8 cellular contexts compared by ENCODE assay signal in the genomic region with DNA sequence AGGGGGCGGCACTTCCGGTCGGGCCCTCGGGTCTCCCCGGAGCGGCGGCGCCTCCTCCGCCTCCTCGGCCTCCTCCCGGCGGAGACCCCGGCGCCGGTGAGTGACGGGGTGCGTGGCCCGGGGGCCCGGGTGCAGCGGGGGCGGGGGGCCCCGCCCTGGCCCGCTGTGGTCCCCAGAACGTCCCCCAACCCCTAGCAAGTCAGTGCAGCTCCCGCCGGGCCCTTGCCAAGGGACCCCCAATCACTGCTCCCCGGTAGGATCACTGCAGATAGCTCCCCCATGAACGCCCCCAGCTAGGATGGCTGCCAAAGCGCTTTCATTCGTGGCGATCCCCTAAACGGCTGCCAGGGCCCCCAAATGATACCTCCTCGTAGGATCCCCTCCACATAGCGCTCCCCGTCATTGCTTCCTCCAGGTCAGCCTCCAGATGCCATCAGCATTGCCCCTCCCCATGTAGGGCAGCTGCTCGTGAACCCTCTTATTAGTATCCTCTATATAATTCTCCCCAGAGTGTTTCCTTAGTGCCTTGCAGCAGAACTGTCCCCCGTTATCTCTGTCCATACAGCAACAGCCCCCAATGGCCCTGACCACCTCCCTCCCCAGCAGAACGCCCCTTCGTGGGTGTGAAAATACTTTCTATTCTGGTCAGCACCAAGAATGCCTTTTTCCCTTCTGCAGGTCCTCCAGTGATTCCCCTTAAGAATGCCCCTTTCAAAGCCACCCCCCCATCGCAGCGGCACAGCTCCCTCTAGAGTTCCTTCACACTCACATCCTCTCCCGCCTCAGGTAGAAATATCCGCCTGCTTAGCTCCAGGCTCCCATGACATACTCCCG.
DNase-seq lines count a peak whose midpoint lies in the region; ATAC-seq and TF ChIP-seq lines count a peak whose summit lies in the region.

A gene (plus strand): TSS at position 11 of the 834 bp plus-strand sequence. CDS start 7,972 bp downstream, outside the sequence.

- H3K27me3 ChIP-seq in DND-41 (ENCODE audit: insufficient read depth, low read length, poor library complexity) (no peaks in the 10 kb centered on the region), rectal smooth muscle tissue (ENCODE audit: control insufficient read depth, insufficient read depth, low read length) (peaks cover 2% of the 10 kb centered on the region)

- peak within 1 kb of the TSS; percentile 63 to 83 for H3K4me3 ChIP-seq in DND-41 (ENCODE audit: low read depth in 1 of 2, low read length in 2 of 2)
- peak within 1 kb of the TSS; percentile 93 for H3K4me3 ChIP-seq in astrocyte of the cerebellum (ENCODE audit: low read depth, low read length)
- peak within 1 kb of the TSS; percentile 97 for H3K4me3 ChIP-seq in rectal smooth muscle tissue (ENCODE audit: low read length)

- peaks cover 16% of the 10 kb centered on the region; the same call in 1 of the 2 replicates for H4K20me1 ChIP-seq in DND-41 (ENCODE audit: insufficient read depth, low read length)

- H3K9ac ChIP-seq in DND-41 (ENCODE audit: low read depth, low read length) (peak within 1 kb of the TSS; percentile 95), rectal smooth muscle tissue (ENCODE audit: low read length) (peak within 1 kb of the TSS; percentile 91)

- peaks cover 53% of the 10 kb centered on the region for H3K4me1 ChIP-seq in DND-41 (ENCODE audit: insufficient read depth, low read length)
- H3K4me1 ChIP-seq in rectal smooth muscle tissue (ENCODE audit: control insufficient read depth, insufficient read depth, low read length), result peaks cover 17% of the 10 kb centered on the region

- H3K36me3 ChIP-seq in DND-41 (ENCODE audit: insufficient read depth, low read length), result peaks cover 23% of the 10 kb centered on the region
- H3K36me3 ChIP-seq in rectal smooth muscle tissue (ENCODE audit: control insufficient read depth, insufficient read depth, low read length), result peaks cover 4% of the 10 kb centered on the region

- TF ChIP-seq CTCF in DND-41 (IDR thresholded peaks at IDR 0.05; ENCODE audit: borderline replicate concordance, extremely low read depth, low read length, poor library complexity, severe bottlenecking), result peak; percentile 83
- TF ChIP-seq CTCF in astrocyte of the cerebellum (IDR thresholded peaks at IDR 0.05; ENCODE audit: low read depth, low read length, missing control alignments), result peak; percentile 91

- peaks cover 54% of the 10 kb centered on the region for H3K79me2 ChIP-seq in DND-41 (ENCODE audit: insufficient read depth, low read length)

- no peaks in the 10 kb centered on the region for H3K9me3 ChIP-seq in DND-41 (ENCODE audit: insufficient read depth, low read length, severe bottlenecking)

- H3K4me2 ChIP-seq in DND-41 (ENCODE audit: insufficient read depth, low read length), result peak within 1 kb of the TSS; percentile 95

- peak within 1 kb of the TSS; percentile 82 for H2AFZ ChIP-seq in DND-41 (ENCODE audit: low read depth, low read length)

- H3K27ac ChIP-seq in DND-41 (ENCODE audit: low read length) (peak within 1 kb of the TSS; percentile 94), rectal smooth muscle tissue (ENCODE audit: low read depth, low read length) (peak within 1 kb of the TSS; percentile 94)

- in situ Hi-C loops in astrocyte of the cerebellum (cut with HindIII; ENCODE audit: low sequenced_read_pairs), result loop anchor here (10.0 to 25.0 kb wide), 2 partner anchors 251 to 1144 kb away; a partner anchor contains a TSS

- DNase-seq in DND-41 (peak; percentile 77), HCEC 1CT (peak; percentile 81), NCI-H1436 treated with DMSO at 0.1 percent for 48 hours (lab: John Stamatoyannopoulos, UW) (peak; percentile 18), T-helper 2 cell (peak; percentile 45 to 71 (median 59)), astrocyte of the cerebellum (ENCODE audit: low read depth) (peak; percentile 78), hepatic stellate cell (ENCODE audit: low spot score) (peak; percentile 89), cortex of kidney (lab: John Stamatoyannopoulos, UW) (no peak)

- ATAC-seq in DND-41 (ENCODE audit: insufficient read depth, low read depth), result peak; percentile 53
